In genomic region chr11:468493-468892, GRCh38 we compare ENCODE assay signal across 14 cellular contexts. TPM values are rescaled to one million over a fixed set of nuclear protein-coding genes. Genes with fewer than 3 reads are reported as not detected.
DNase-seq lines count a peak whose midpoint lies in the region; ATAC-seq and TF ChIP-seq lines count a peak whose summit lies in the region.
"Had no signal": no experiment of that assay in that cellular context is flagged by ENCODE, and none has a peak within 500 bp of the region (broad histone marks: within the 10 kb centered on the region; RNA-seq: fewer than 3 reads in every experiment).

No MANE protein-coding gene starts in this region.

- ATAC-seq in HG02571 (IDR thresholded peaks at IDR 0.05; ENCODE audit: unreplicated experiment) (no peak), HG02870 (IDR thresholded peaks at IDR 0.05; ENCODE audit: unreplicated experiment) (no peak), HG03521 (IDR thresholded peaks at IDR 0.05; ENCODE audit: unreplicated experiment) (no peak)
- ATAC-seq: activated CD8-positive, alpha-beta T cell treated with anti-CD3 and anti-CD28 coated beads, Interleukin-2, amount 10 ng/mL, durations not matched to agents 7 days and 5 days had no signal

- TF ChIP-seq CTCF in dorsolateral prefrontal cortex (IDR thresholded peaks at IDR 0.05 in 54 of 56, conservative IDR thresholded peaks at IDR 0.05 in 2 of 56; ENCODE audit: low read depth in 1 of 56, partially characterized antibody in 56 of 56) (no peak), liver (IDR thresholded peaks at IDR 0.05; ENCODE audit: low read depth, low read length, missing input control) (no peak)

- peaks cover 12% of the 10 kb centered on the region for H3K4me1 ChIP-seq in HUES64 (ENCODE audit: insufficient read depth, low read length)
- peaks cover 4 to 8% (median 5%) of the 10 kb centered on the region in 4 donors for H3K4me1 ChIP-seq in liver (ENCODE audit: control insufficient read depth in 4 of 4, insufficient read depth in 4 of 4, low read length in 3 of 4)
- H3K4me1 ChIP-seq in stomach smooth muscle (ENCODE audit: control insufficient read depth, insufficient read depth, low read length): peaks cover 14% of the 10 kb centered on the region

- TF ChIP-seq RAD21 in liver (IDR thresholded peaks at IDR 0.05): no peak

- intact Hi-C loops in dorsolateral prefrontal cortex (cut with DNase I): loop anchor here in 1 of 2 donors (2.0 kb wide), 1 partner anchor 18 kb away; the partner anchor contains the start of gene PTDSS2

- H3K27me3 ChIP-seq in HUES64 (ENCODE audit: insufficient read depth, low read length) (no peaks in the 10 kb centered on the region), dorsolateral prefrontal cortex (no peaks in the 10 kb centered on the region), liver (ENCODE audit: control insufficient read depth in 4 of 4, insufficient read depth in 4 of 4, low read length in 3 of 4) (no peaks in the 10 kb centered on the region), stomach smooth muscle (ENCODE audit: control insufficient read depth in 1 of 2, insufficient read depth in 2 of 2, low read length in 2 of 2) (no peaks in the 10 kb centered on the region)

- H3K27ac ChIP-seq in HUES64 (ENCODE audit: low read depth, low read length): no peak overlapping the region
- H3K27ac ChIP-seq in dorsolateral prefrontal cortex: peak overlapping the region in 57 of 59 donors; percentile 11 to 100 (median 78)
- peak overlapping the region; percentile 6 to 42 for H3K27ac ChIP-seq in liver (ENCODE audit: low read depth in 1 of 2, low read length in 2 of 2)
- peak overlapping the region; percentile 71 for H3K27ac ChIP-seq in stomach smooth muscle (ENCODE audit: low read length)

- H3K4me3 ChIP-seq in HUES64 (ENCODE audit: low read length) (no peak overlapping the region), dorsolateral prefrontal cortex (no peak overlapping the region), liver (ENCODE audit: low read depth in 1 of 3, low read length in 3 of 3) (no peak overlapping the region), stomach smooth muscle (ENCODE audit: low read length in 2 of 2) (no peak overlapping the region)

- 86% methylated on average over 6 of the region's 6 CpGs for WGBS in HUES64
- WGBS in liver: 79% methylated on average over 6 of the region's 6 CpGs

- H3K36me3 ChIP-seq in HUES64 (ENCODE audit: insufficient read depth, low read length) (peaks cover 10% of the 10 kb centered on the region; the same call in 1 of the 2 replicates), liver (ENCODE audit: control insufficient read depth in 4 of 4, insufficient read depth in 3 of 4, low read depth in 1 of 4, low read length in 3 of 4) (no peaks in the 10 kb centered on the region), stomach smooth muscle (ENCODE audit: control insufficient read depth in 2 of 2, insufficient read depth in 2 of 2, low read length in 2 of 2) (peaks cover 2 to 3% of the 10 kb centered on the region in 2 donors)

- H3K9ac ChIP-seq in HUES64 (ENCODE audit: low read depth, low read length) (peak overlapping the region; percentile 45; the same call in 1 of the 2 replicates), liver (ENCODE audit: low read depth in 1 of 2, low read length in 2 of 2) (no peak overlapping the region), stomach smooth muscle (ENCODE audit: low read length in 2 of 2) (peak overlapping the region in 1 of 2 donors; percentile 22)

- DNase-seq in dorsolateral prefrontal cortex (no peak), NCI-H1048 (lab: John Stamatoyannopoulos, UW) (no peak)
- DNase-seq: activated CD8-positive, alpha-beta T cell treated with anti-CD3 and anti-CD28 coated beads, Interleukin-2, amount 10 ng/mL, durations not matched to agents 7 days and 5 days; activated naive CD4-positive, alpha-beta T cell; foreskin melanocyte; NCI-H1436; T-helper 1 cell had no signal

- H3K9me3 ChIP-seq in HUES64 (ENCODE audit: insufficient read depth, low read depth, low read length): no peaks in the 10 kb centered on the region
- no peaks in the 10 kb centered on the region for H3K9me3 ChIP-seq in liver (ENCODE audit: control insufficient read depth in 4 of 4, low read length in 3 of 4)
- no peaks in the 10 kb centered on the region for H3K9me3 ChIP-seq in stomach smooth muscle (ENCODE audit: control insufficient read depth in 2 of 2, low read length in 2 of 2)

TF ChIP-seq in liver, 16 proteins besides CTCF, POLR2A, EP300 and RAD21:
- TF ChIP-seq, protein P1, sequence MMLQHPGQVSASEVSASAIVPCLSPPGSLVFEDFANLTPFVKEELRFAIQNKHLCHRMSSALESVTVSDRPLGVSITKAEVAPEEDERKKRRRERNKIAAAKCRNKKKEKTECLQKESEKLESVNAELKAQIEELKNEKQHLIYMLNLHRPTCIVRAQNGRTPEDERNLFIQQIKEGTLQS (IDR thresholded peaks at IDR 0.05): no peak
- TF ChIP-seq JUND (IDR thresholded peaks at IDR 0.05) (no peak), FOXA2 (IDR thresholded peaks at IDR 0.05) (no peak), HNF4G (IDR thresholded peaks at IDR 0.05) (no peak), RXRA (IDR thresholded peaks at IDR 0.05) (no peak), EGR1 (IDR thresholded peaks at IDR 0.05; ENCODE audit: low read depth in 2 of 2) (no peak), TAF1 (conservative IDR thresholded peaks at IDR 0.05) (no peak), GABPA (IDR thresholded peaks at IDR 0.05 in 1 of 2, conservative IDR thresholded peaks at IDR 0.05 in 1 of 2) (no peak), YY1 (IDR thresholded peaks at IDR 0.05) (no peak), NR2F2 (IDR thresholded peaks at IDR 0.05) (no peak)
- TF ChIP-seq, protein P2, sequence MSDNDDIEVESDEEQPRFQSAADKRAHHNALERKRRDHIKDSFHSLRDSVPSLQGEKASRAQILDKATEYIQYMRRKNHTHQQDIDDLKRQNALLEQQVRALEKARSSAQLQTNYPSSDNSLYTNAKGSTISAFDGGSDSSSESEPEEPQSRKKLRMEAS (IDR thresholded peaks at IDR 0.05): no peak
- TF ChIP-seq, protein P3, sequence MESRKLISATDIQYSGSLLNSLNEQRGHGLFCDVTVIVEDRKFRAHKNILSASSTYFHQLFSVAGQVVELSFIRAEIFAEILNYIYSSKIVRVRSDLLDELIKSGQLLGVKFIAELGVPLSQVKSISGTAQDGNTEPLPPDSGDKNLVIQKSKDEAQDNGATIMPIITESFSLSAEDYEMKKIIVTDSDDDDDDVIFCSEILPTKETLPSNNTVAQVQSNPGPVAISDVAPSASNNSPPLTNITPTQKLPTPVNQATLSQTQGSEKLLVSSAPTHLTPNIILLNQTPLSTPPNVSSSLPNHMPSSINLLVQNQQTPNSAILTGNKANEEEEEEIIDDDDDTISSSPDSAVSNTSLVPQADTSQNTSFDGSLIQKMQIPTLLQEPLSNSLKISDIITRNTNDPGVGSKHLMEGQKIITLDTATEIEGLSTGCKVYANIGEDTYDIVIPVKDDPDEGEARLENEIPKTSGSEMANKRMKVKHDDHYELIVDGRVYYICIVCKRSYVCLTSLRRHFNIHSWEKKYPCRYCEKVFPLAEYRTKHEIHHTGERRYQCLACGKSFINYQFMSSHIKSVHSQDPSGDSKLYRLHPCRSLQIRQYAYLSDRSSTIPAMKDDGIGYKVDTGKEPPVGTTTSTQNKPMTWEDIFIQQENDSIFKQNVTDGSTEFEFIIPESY (IDR thresholded peaks at IDR 0.05): no peak
- TF ChIP-seq, protein P4, sequence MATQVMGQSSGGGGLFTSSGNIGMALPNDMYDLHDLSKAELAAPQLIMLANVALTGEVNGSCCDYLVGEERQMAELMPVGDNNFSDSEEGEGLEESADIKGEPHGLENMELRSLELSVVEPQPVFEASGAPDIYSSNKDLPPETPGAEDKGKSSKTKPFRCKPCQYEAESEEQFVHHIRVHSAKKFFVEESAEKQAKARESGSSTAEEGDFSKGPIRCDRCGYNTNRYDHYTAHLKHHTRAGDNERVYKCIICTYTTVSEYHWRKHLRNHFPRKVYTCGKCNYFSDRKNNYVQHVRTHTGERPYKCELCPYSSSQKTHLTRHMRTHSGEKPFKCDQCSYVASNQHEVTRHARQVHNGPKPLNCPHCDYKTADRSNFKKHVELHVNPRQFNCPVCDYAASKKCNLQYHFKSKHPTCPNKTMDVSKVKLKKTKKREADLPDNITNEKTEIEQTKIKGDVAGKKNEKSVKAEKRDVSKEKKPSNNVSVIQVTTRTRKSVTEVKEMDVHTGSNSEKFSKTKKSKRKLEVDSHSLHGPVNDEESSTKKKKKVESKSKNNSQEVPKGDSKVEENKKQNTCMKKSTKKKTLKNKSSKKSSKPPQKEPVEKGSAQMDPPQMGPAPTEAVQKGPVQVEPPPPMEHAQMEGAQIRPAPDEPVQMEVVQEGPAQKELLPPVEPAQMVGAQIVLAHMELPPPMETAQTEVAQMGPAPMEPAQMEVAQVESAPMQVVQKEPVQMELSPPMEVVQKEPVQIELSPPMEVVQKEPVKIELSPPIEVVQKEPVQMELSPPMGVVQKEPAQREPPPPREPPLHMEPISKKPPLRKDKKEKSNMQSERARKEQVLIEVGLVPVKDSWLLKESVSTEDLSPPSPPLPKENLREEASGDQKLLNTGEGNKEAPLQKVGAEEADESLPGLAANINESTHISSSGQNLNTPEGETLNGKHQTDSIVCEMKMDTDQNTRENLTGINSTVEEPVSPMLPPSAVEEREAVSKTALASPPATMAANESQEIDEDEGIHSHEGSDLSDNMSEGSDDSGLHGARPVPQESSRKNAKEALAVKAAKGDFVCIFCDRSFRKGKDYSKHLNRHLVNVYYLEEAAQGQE (IDR thresholded peaks at IDR 0.05): no peak

RNA-seq across cellular contexts. Expression of gene PTDSS2, which starts 18.4 kb away (rescaled TPM):
- polyA plus RNA-seq in HUES64 (2013, experiment 1 of 2): 25.7 TPM
- 24.5 TPM for polyA plus RNA-seq in HUES64 (2013, experiment 2 of 2)
- total RNA-seq in dorsolateral prefrontal cortex (10 to 100 TPM; 32.5 to 82.7 (median 53.2) TPM), liver (10 to 100 TPM; 12.0 to 15.6 TPM)
- 1 to 10 TPM; 5.1 to 8.4 TPM for polyA plus RNA-seq in liver

RNA-seq across cellular contexts. Expression of gene ANO9, which starts 26.7 kb away (rescaled TPM):
- 2.9 TPM for polyA plus RNA-seq in HUES64 (2013, experiment 1 of 2)
- 3.7 TPM for polyA plus RNA-seq in HUES64 (2013, experiment 2 of 2)
- total RNA-seq in dorsolateral prefrontal cortex (under 1 TPM in 21 of 120 experiments, not detected in 99; 0.08 to 0.70 (median 0.20) TPM), liver (under 1 TPM; 0.37 to 0.75 TPM)
- under 1 TPM; 0.20 to 0.42 TPM for polyA plus RNA-seq in liver
- total RNA-seq: HT1080 had no signal

RNA-seq across cellular contexts. Expression of gene RNH1, which starts 38.5 kb away (rescaled TPM):
- 28.2 TPM for polyA plus RNA-seq in HUES64 (2013, experiment 1 of 2)
- 29.7 TPM for polyA plus RNA-seq in HUES64 (2013, experiment 2 of 2)
- 100 to 1,000 TPM in 68 of 120 experiments, 10 to 100 TPM in 52; 67.4 to 242 (median 102) TPM for total RNA-seq in dorsolateral prefrontal cortex
- total RNA-seq in liver: 10 to 100 TPM; 68.5 to 77.8 TPM
- polyA plus RNA-seq in liver: 10 to 100 TPM; 75.7 to 99.1 TPM

RNA-seq across cellular contexts. Expression of gene SIGIRR, which starts 53.7 kb away (rescaled TPM):
- polyA plus RNA-seq in HUES64 (2013, experiment 1 of 2): 18.0 TPM
- 18.8 TPM for polyA plus RNA-seq in HUES64 (2013, experiment 2 of 2)
- total RNA-seq in dorsolateral prefrontal cortex: 10 to 100 TPM; 13.7 to 52.3 (median 29.2) TPM
- total RNA-seq in liver: 10 to 100 TPM; 12.4 to 46.7 TPM
- polyA plus RNA-seq in liver: 10 to 100 TPM; 70.6 to 87.7 TPM
